In the genomic region with DNA sequence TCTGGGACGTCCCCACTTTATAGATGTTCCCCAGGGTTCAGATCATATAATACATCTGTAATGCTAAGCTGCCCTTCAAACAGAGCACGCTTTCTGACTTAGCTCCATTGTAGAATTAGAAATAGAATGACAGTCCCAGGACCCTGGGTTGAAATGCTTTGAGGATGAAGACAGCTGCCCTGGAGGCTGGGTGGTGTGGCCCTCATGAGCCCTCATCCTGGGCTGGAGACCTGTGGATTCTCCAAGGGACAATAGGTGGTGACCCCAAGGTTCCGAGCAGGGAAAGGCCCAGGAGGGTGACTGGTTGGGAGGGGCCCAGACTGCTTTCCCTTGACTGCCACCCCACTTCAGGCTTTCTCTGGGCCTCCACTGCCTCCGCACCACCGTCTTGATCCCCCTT, we compare ENCODE assay signal across 21 cellular contexts. TPM values are rescaled to one million over a fixed set of nuclear protein-coding genes. Genes with fewer than 3 reads are reported as not detected.
A peak's percentile ranks its signal among the peaks of the same experiment; 100 is the strongest.
DNase-seq lines count a peak whose midpoint lies in the region; ATAC-seq, FAIRE-seq and TF ChIP-seq lines count a peak whose summit lies in the region.
"Had no signal": no experiment of that assay in that cellular context is flagged by ENCODE, and none has a peak within 500 bp of the region (broad histone marks: within the 10 kb centered on the region; RNA-seq: fewer than 3 reads in every experiment).

No MANE protein-coding gene starts in this region.

- ATAC-seq in IMR-90 (ENCODE audit: low read depth) (no peak), K562 (no peak), HG03354 (IDR thresholded peaks at IDR 0.05; ENCODE audit: poor library complexity, severe bottlenecking, unreplicated experiment) (no peak)
- ATAC-seq: GM23338 had no signal

- H3K79me1 ChIP-seq in IMR-90 (ENCODE audit: low read depth in 1 of 2, low read length in 2 of 2) = peaks cover 2 to 6% of the 10 kb centered on the region in 2 experiments; a peak in 1 of 4 replicates

- no peaks in the 10 kb centered on the region for H3K9me3 Mint-ChIP-seq in activated CD4-positive, alpha-beta memory T cell treated with anti-CD3 and anti-CD28 coated beads, Interleukin-2, amount 10 ng/mL, durations not matched to agents 7 days and 5 days
- H3K9me3 Mint-ChIP-seq: CD8-positive, alpha-beta memory T cell; GM23338; HFFc6 had no signal

- intact Hi-C loops in IMR-90 (cut with micrococcal nuclease) (no loop called here), K562 (cut with micrococcal nuclease) (no loop called here), stomach (cut with DNase I; ENCODE audit: low total_unique reads) (no loop called here)

- H3K4me2 ChIP-seq in IMR-90 (ENCODE audit: low read depth, low read length) = no peak overlapping the region
- H3K4me2 ChIP-seq in K562 (ENCODE audit: insufficient read depth, low read length) = no peak overlapping the region
- H3K4me2 ChIP-seq: GM23338 had no signal

- H3K56ac ChIP-seq in IMR-90 (ENCODE audit: extremely low read depth, insufficient read depth, low read length) = no peak overlapping the region

- DNase-seq in IMR-90 = no peak
- no peak for DNase-seq in K562 (ENCODE audit: extremely low read depth in 1 of 4, low spot score in 3 of 4)
- DNase-seq in stomach = no peak
- no peak for DNase-seq in activated CD4-positive, alpha-beta memory T cell treated with anti-CD3 and anti-CD28 coated beads, Interleukin-2, amount 10 ng/mL, durations not matched to agents 7 days and 5 days
- no peak for DNase-seq in pons (ENCODE audit: low spot score)
- DNase-seq: ACHN; BE2C; C1 segment of cervical spinal cord; CD4-positive, CD25-positive, alpha-beta regulatory T cell; CD8-positive, alpha-beta memory T cell; COR-L47; H7; HFFc6 had no signal

- H3K4me3 ChIP-seq in IMR-90 (ENCODE audit: insufficient read depth, low read depth, low read length) = no peak overlapping the region
- H3K4me3 ChIP-seq in K562 = no peak overlapping the region
- H3K4me3 ChIP-seq in neutrophil (ENCODE audit: low read depth in 1 of 2, low read length in 1 of 2) = no peak overlapping the region
- no peak overlapping the region for H3K4me3 ChIP-seq in stomach
- H3K4me3 ChIP-seq: GM23338 had no signal

- H3K9me1 ChIP-seq in IMR-90 (ENCODE audit: insufficient read depth, low read length) (peaks cover 3% of the 10 kb centered on the region), K562 (ENCODE audit: control insufficient read depth, insufficient read depth, low read length) (no peaks in the 10 kb centered on the region)

- no peak overlapping the region for H2AK5ac ChIP-seq in IMR-90 (ENCODE audit: low read depth, low read length)

- TF ChIP-seq EP300 in K562 (IDR thresholded peaks at IDR 0.05; ENCODE audit: low read length) (no peak), stomach (IDR thresholded peaks at IDR 0.05) (no peak)

- H3K27ac ChIP-seq in IMR-90 (ENCODE audit: insufficient read depth, low read length) (no peak overlapping the region), K562 (ENCODE audit: extremely low read depth, low read depth, low read length) (peak overlapping the region; percentile 86), neutrophil (peak overlapping the region; percentile 21), stomach (peak overlapping the region in 3 of 5 donors; percentile 55 to 79 (median 63))

- H3K36me3 ChIP-seq in IMR-90 (ENCODE audit: control insufficient read depth, insufficient read depth, low read length) (peaks cover 53% of the 10 kb centered on the region), K562 (ENCODE audit: control insufficient read depth, insufficient read depth, low read length) (no peaks in the 10 kb centered on the region), neutrophil (peaks cover 95% of the 10 kb centered on the region), stomach (peaks cover 24 to 88% (median 71%) of the 10 kb centered on the region in 4 donors)
- H3K36me3 ChIP-seq: BE2C had no signal

- H2BK15ac ChIP-seq in IMR-90 (ENCODE audit: low read depth, low read length) = no peak overlapping the region

- H3K9ac ChIP-seq in IMR-90 (ENCODE audit: low read depth, low read length) (no peak overlapping the region), K562 (ENCODE audit: insufficient read depth in 1 of 2, low read depth in 2 of 2, low read length in 2 of 2) (peak overlapping the region; percentile 17 to 56; a peak in 1 of 4 replicates)

- H3K27me3 Mint-ChIP-seq in activated CD4-positive, alpha-beta memory T cell treated with anti-CD3 and anti-CD28 coated beads, Interleukin-2, amount 10 ng/mL, durations not matched to agents 7 days and 5 days = peaks cover 8% of the 10 kb centered on the region

- H4K20me1 ChIP-seq in IMR-90 (ENCODE audit: insufficient read depth, low read length) = no peaks in the 10 kb centered on the region
- H4K20me1 ChIP-seq in K562 (replicated peaks; ENCODE audit: control insufficient read depth, insufficient read depth, low read length) = no peaks in the 10 kb centered on the region

- H3K4ac ChIP-seq in IMR-90 (ENCODE audit: low read depth, low read length) = no peak overlapping the region

- no peaks in the 10 kb centered on the region for H3K36me3 Mint-ChIP-seq in activated CD4-positive, alpha-beta memory T cell treated with anti-CD3 and anti-CD28 coated beads, Interleukin-2, amount 10 ng/mL, durations not matched to agents 7 days and 5 days (ENCODE audit: low read depth)
- H3K36me3 Mint-ChIP-seq: CD4-positive, CD25-positive, alpha-beta regulatory T cell; CD8-positive, alpha-beta memory T cell had no signal

- H2BK120ac ChIP-seq in IMR-90 (ENCODE audit: low read depth, low read length) = no peak overlapping the region

- H2AK9ac ChIP-seq in IMR-90 (replicated peaks; ENCODE audit: low read depth, low read length, poor library complexity) = peak overlapping the region; percentile 68

- no TSS peak for BruUV-seq in IMR-90 (replicated peaks; lab: Mats Ljungman, UMichigan)
- BruUV-seq in K562 (replicated peaks; lab: Mats Ljungman, UMichigan) = no TSS peak

- in situ Hi-C loops in IMR-90 (cut with MboI; ENCODE audit: low sequenced_read_pairs) = no loop called here
- in situ Hi-C loops in K562 (cut with MboI) = no loop called here

- no CpG with 5 or more reads among the region's 5 CpGs for WGBS in IMR-90 (ENCODE audit: extremely low coverage in 2 of 2, insufficient read length in 1 of 2), 2 experiments
- 92% methylated on average over 5 of the region's 5 CpGs for WGBS in K562 (ENCODE audit: insufficient coverage, low coverage, missing lambda C conversion rate)
- 95 to 98% (median 97%) methylated on average over 5 of the region's 5 CpGs for WGBS in stomach, 5 donors

- no peak overlapping the region for H3K4me3 Mint-ChIP-seq in activated CD4-positive, alpha-beta memory T cell treated with anti-CD3 and anti-CD28 coated beads, Interleukin-2, amount 10 ng/mL, durations not matched to agents 7 days and 5 days
- H3K4me3 Mint-ChIP-seq: CD4-positive, CD25-positive, alpha-beta regulatory T cell; CD8-positive, alpha-beta memory T cell; GM23338; HFFc6; IgD-negative memory B cell had no signal

- TF ChIP-seq POLR2A in IMR-90 (IDR thresholded peaks at IDR 0.05; ENCODE audit: low read depth, low read length) = no peak
- no peak for TF ChIP-seq POLR2A in K562 (conservative IDR thresholded peaks at IDR 0.05)
- TF ChIP-seq POLR2A in stomach (IDR thresholded peaks at IDR 0.05) = no peak

- no peak for TF ChIP-seq CTCF in IMR-90 (conservative IDR thresholded peaks at IDR 0.05; ENCODE audit: low read depth, low read length)
- no peak for TF ChIP-seq CTCF in K562 (IDR thresholded peaks at IDR 0.05 in 2 of 3, conservative IDR thresholded peaks at IDR 0.05 in 1 of 3; ENCODE audit: insufficient read depth in 2 of 3, low read depth in 1 of 3, low read length in 3 of 3)
- TF ChIP-seq CTCF in neutrophil (IDR thresholded peaks at IDR 0.05) = no peak
- no peak for TF ChIP-seq CTCF in stomach (IDR thresholded peaks at IDR 0.05)

- no peak overlapping the region for H4K8ac ChIP-seq in IMR-90 (ENCODE audit: low read depth in 2 of 2, low read length in 2 of 2)

- no peaks in the 10 kb centered on the region for H3K79me2 ChIP-seq in K562 (ENCODE audit: control insufficient read depth, insufficient read depth, low read length)

- H2AFZ ChIP-seq in IMR-90 (replicated peaks; ENCODE audit: low read length, poor library complexity) (no peak overlapping the region), K562 (ENCODE audit: low read depth, low read length) (peak overlapping the region; percentile 57)
- H2AFZ ChIP-seq: GM23338 had no signal

- FAIRE-seq in K562 (lab: Jason Lieb, UNC) = no peak
- FAIRE-seq: A204.1, G401.6, GM12891, HTR-8/SVneo had no signal

- H3K4me1 ChIP-seq in IMR-90 (ENCODE audit: control insufficient read depth, insufficient read depth, low read length) = peaks cover 11% of the 10 kb centered on the region
- H3K4me1 ChIP-seq in K562 (replicated peaks in 1 of 2; ENCODE audit: control insufficient read depth in 2 of 2, insufficient read depth in 2 of 2, low read length in 2 of 2) = peaks cover 38% of the 10 kb centered on the region in 2 experiments
- no peaks in the 10 kb centered on the region for H3K4me1 ChIP-seq in neutrophil (ENCODE audit: control insufficient read depth in 1 of 2, insufficient read depth in 1 of 2, low read depth in 1 of 2, low read length in 1 of 2)
- peaks cover 0 to 45% (median 1%) of the 10 kb centered on the region in 4 donors for H3K4me1 ChIP-seq in stomach
- H3K4me1 ChIP-seq: BE2C had no signal

- no peaks in the 10 kb centered on the region for H3K4me1 Mint-ChIP-seq in activated CD4-positive, alpha-beta memory T cell treated with anti-CD3 and anti-CD28 coated beads, Interleukin-2, amount 10 ng/mL, durations not matched to agents 7 days and 5 days
- H3K4me1 Mint-ChIP-seq: CD8-positive, alpha-beta memory T cell; IgD-negative memory B cell had no signal

- no peak overlapping the region for H2BK20ac ChIP-seq in IMR-90 (ENCODE audit: low read depth, low read length)

- H2BK5ac ChIP-seq in IMR-90 (ENCODE audit: low read depth, low read length, poor library complexity, severe bottlenecking) = no peak overlapping the region

- dilution Hi-C loops in IMR-90 (cut with HindIII; ENCODE audit: low sequenced_read_pairs, unreplicated experiment) = no loop called here

- no peak overlapping the region for H3K23ac ChIP-seq in IMR-90 (ENCODE audit: low read depth, low read length)

- H3K27me3 ChIP-seq in IMR-90 (ENCODE audit: control insufficient read depth, insufficient read depth, low read length) (no peaks in the 10 kb centered on the region), K562 (ENCODE audit: control insufficient read depth in 2 of 2, insufficient read depth in 2 of 2, low read length in 2 of 2) (no peaks in the 10 kb centered on the region), neutrophil (no peaks in the 10 kb centered on the region), stomach (no peaks in the 10 kb centered on the region)
- H3K27me3 ChIP-seq: BE2C had no signal

- H3K18ac ChIP-seq in IMR-90 (ENCODE audit: low read depth, low read length) = no peak overlapping the region

- no peak overlapping the region for H3K14ac ChIP-seq in IMR-90 (replicated peaks; ENCODE audit: low read depth, low read length)

- no peak overlapping the region for H3K27ac Mint-ChIP-seq in activated CD4-positive, alpha-beta memory T cell treated with anti-CD3 and anti-CD28 coated beads, Interleukin-2, amount 10 ng/mL, durations not matched to agents 7 days and 5 days
- H3K27ac Mint-ChIP-seq: CD4-positive, CD25-positive, alpha-beta regulatory T cell; CD8-positive, alpha-beta memory T cell; GM23338; HFFc6 had no signal

- H4K91ac ChIP-seq in IMR-90 (ENCODE audit: insufficient read depth, low read depth, low read length) = no peak overlapping the region

- TF ChIP-seq RAD21 in IMR-90 (IDR thresholded peaks at IDR 0.05; ENCODE audit: low read length) = no peak
- TF ChIP-seq RAD21 in K562 (CRISPR knock-in tag; conservative IDR thresholded peaks at IDR 0.05 in 1 of 2, IDR thresholded peaks at IDR 0.05 in 1 of 2) = no peak

- H3K9me3 ChIP-seq in IMR-90 (ENCODE audit: control insufficient read depth, insufficient read depth, low read length) = peaks cover 5% of the 10 kb centered on the region
- no peaks in the 10 kb centered on the region for H3K9me3 ChIP-seq in K562 (replicated peaks; ENCODE audit: control insufficient read depth, insufficient read depth, low read depth, low read length)
- no peaks in the 10 kb centered on the region for H3K9me3 ChIP-seq in neutrophil
- H3K9me3 ChIP-seq in stomach = no peaks in the 10 kb centered on the region

- CTCF ChIA-PET in IMR-90 (lab: Yijun Ruan, JAX) (no interaction called here), K562 (lab: Yijun Ruan, JAX; ENCODE audit: low intra/inter-chr PET ratio) (interaction anchor here (0.7 kb wide), 2 partner anchors 40 to 140 kb away, joined by 3 read pairs; no protein-coding TSS in a partner anchor)
- CTCF ChIA-PET in activated CD4-positive, alpha-beta memory T cell treated with anti-CD3 and anti-CD28 coated beads, Interleukin-2, amount 10 ng/mL, durations not matched to agents 7 days and 5 days (lab: Charles Lee) = no interaction called here

- POLR2A ChIA-PET in IMR-90 (lab: Charles Lee; ENCODE audit: unreplicated experiment) = no interaction called here
- POLR2A ChIA-PET in K562 (lab: Yijun Ruan, JAX) = interaction anchor here (0.6 to 1.8 kb wide), 4 partner anchors 10 to 732 kb away, joined by 3 to 5 read pairs (median 4); no protein-coding TSS in a partner anchor
- POLR2A ChIA-PET in activated CD4-positive, alpha-beta memory T cell treated with anti-CD3 and anti-CD28 coated beads, Interleukin-2, amount 10 ng/mL, durations not matched to agents 7 days and 5 days (lab: Charles Lee) = no interaction called here

- no peak overlapping the region for H4K5ac ChIP-seq in IMR-90 (ENCODE audit: low read depth, low read length)

RNA-seq across cellular contexts. Expression of a gene that starts 59.0 kb away (rescaled TPM):
- total RNA-seq in IMR-90 (2012; rRNA removed) (35.0 and 37.5 TPM in 2 replicates), K562 (2014; rRNA removed) (0.12 TPM in 1 of 2 replicates, not detected in the other), K562 (2014; rRNA removed; fragmentation: Illumina TruSeq; extraction: Trizol) (0.04 and 0.10 TPM in 2 replicates), K562 (2015; rRNA removed; fragmentation: Illumina TruSeq; extraction: Trizol) (not detected in 2 replicates), K562 (2021) (0.22 and 0.24 TPM in 2 replicates), stomach (100 to 1,000 TPM in 3 of 5 donors, 10 to 100 TPM in 2; 92.0 to 242 (median 102) TPM)
- polyA plus RNA-seq in IMR-90 (2012; rRNA removed) (21.3 and 23.1 TPM in 2 replicates), K562 (2011; rRNA removed) (0.05 TPM in 1 of 2 replicates, not detected in the other), K562 (2014; fragmentation: Illumina TruSeq; extraction: Trizol) (0.03 and 0.06 TPM in 2 replicates), K562 (2014; fragmentation: Nextera tagmentation; extraction: Ambion mirVana) (under 1 TPM in 1 of 2 experiments, not detected in 1; 0.03 TPM), K562 (2014; rRNA removed) (0.08 TPM in 1 of 2 replicates, not detected in the other), stomach (10 to 100 TPM; 18.3 to 46.0 (median 20.2) TPM)
- polyA plus RNA-seq in IMR-90 (2012; cell fraction: cytosol; rRNA removed) = 17.6 and 30.1 TPM in 2 replicates
- polyA plus RNA-seq in IMR-90 (2012; cell fraction: nucleus; rRNA removed; ENCODE audit: low replicate concordance) = 26.7 and 30.7 TPM in 2 replicates
- 0.42 TPM in 1 of 2 replicates, not detected in the other for total RNA-seq in K562 (2011; cell fraction: chromatin; rRNA removed; ENCODE audit: low replicate concordance)
- total RNA-seq in K562 (2011; cell fraction: nucleolus; rRNA removed) = 0.13 and 0.17 TPM in 2 replicates
- 0.31 TPM in 1 of 2 replicates, not detected in the other for total RNA-seq in K562 (2011; cell fraction: nucleoplasm; rRNA removed)
- 0.03 and 0.19 TPM in 2 replicates for polyA plus RNA-seq in K562 (2011; cell fraction: cytosol; rRNA removed)
- polyA plus RNA-seq in K562 (2011; cell fraction: nucleus; rRNA removed) = 0.34 TPM in 1 of 2 replicates, not detected in the other
- 0.07 and 0.16 TPM in 2 replicates for polyA plus RNA-seq in K562 (2012)
- polyA minus RNA-seq in K562 (2011; rRNA and poly(A)+ RNA removed) = 0.04 and 0.06 TPM in 2 replicates
- not detected in 2 replicates for polyA minus RNA-seq in K562 (2011; cell fraction: cytosol; rRNA and poly(A)+ RNA removed)
- polyA minus RNA-seq in K562 (2011; cell fraction: nucleus; rRNA and poly(A)+ RNA removed) = 0.27 TPM in 1 of 2 replicates, not detected in the other
- total RNA-seq in activated CD4-positive, alpha-beta memory T cell treated with anti-CD3 and anti-CD28 coated beads, Interleukin-2, amount 10 ng/mL, durations not matched to agents 7 days and 5 days = under 1 TPM; 0.18 to 0.23 TPM
- polyA plus RNA-seq: IgD-negative memory B cell had no signal

Comparison
In these comparisons a context has a peak if more than half of its experiments do, and no peak if none do; other contexts are left out.
1. RNA of a gene that starts 59.0 kb away (total RNA-seq): 92.0 to 242 TPM in stomach and 35.0 to 37.5 TPM in IMR-90; 0.18 to 0.23 TPM in activated CD4-positive, alpha-beta memory T cell treated with anti-CD3 and anti-CD28 coated beads, Interleukin-2, amount 10 ng/mL, durations not matched to agents 7 days and 5 days and 0.04 to 0.42 TPM in K562; every median in the first group is over 10 times any median in the second.